1 cellular context compared by ENCODE assay signal in genomic region chr16:55732496-55732895, GRCh38.
TF ChIP-seq lines count a peak whose summit lies in the region.

No MANE protein-coding gene starts in this region.

TF ChIP-seq in HepG2, 621 proteins besides CTCF, POLR2A, EP300 and RAD21 (continued from another document):
- no peak for TF ChIP-seq ZNF318 (CRISPR knock-in tag; IDR thresholded peaks at IDR 0.05)
- TF ChIP-seq BCL6 (CRISPR knock-in tag; IDR thresholded peaks at IDR 0.05), result no peak
- no peak for TF ChIP-seq ZFP82 (CRISPR knock-in tag; IDR thresholded peaks at IDR 0.05; ENCODE audit: borderline replicate concordance)
- no peak for TF ChIP-seq ZNF430 (CRISPR knock-in tag; IDR thresholded peaks at IDR 0.05)
- no peak for TF ChIP-seq AKNA (CRISPR knock-in tag; IDR thresholded peaks at IDR 0.05; ENCODE audit: borderline replicate concordance)
- no peak for TF ChIP-seq HOMEZ (CRISPR knock-in tag; IDR thresholded peaks at IDR 0.05; ENCODE audit: low read depth)
- TF ChIP-seq ZBTB3 (CRISPR knock-in tag; IDR thresholded peaks at IDR 0.05; ENCODE audit: borderline replicate concordance, low read depth), result no peak
- TF ChIP-seq MAFK (conservative IDR thresholded peaks at IDR 0.05 in 1 of 2, IDR thresholded peaks at IDR 0.05 in 1 of 2; ENCODE audit: low read length in 2 of 2), result no peak
- TF ChIP-seq FOXK1 (CRISPR knock-in tag; IDR thresholded peaks at IDR 0.05; ENCODE audit: borderline replicate concordance, low read depth), result no peak
- peak; percentile 45; the same call in 1 of the 2 replicates for TF ChIP-seq HHEX (CRISPR knock-in tag; IDR thresholded peaks at IDR 0.05)
- TF ChIP-seq PBX2 (CRISPR knock-in tag; IDR thresholded peaks at IDR 0.05), result 0 out of 2 replicates have a peak, but pooled peaks have one; percentile 23
